18 cellular contexts compared by ENCODE assay signal in the genomic region with DNA sequence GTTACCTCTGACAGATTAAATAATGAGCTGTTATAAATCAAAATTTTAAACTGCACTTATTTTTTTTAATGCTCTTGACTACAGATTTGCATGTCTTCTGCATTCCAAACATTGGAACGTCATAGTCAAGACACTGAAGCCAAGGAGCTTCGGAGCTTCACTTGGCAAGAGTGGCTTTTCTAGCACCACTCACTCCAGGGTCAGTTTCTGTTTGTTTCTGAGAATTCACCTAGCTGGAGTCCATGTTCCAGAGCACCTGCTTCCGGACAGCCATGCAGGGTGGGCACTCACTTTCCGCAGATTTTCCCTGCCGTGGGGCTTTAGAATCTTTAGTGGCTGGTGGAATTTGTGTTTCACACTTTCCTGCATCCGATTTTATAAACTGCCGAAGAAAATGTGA.
"Had no signal": no experiment of that assay in that cellular context is flagged by ENCODE, and none has a peak within 500 bp of the region (broad histone marks: within the 10 kb centered on the region; RNA-seq: fewer than 3 reads in every experiment).

No MANE protein-coding gene starts in this region.

- H3K4me3 Mint-ChIP-seq: naive thymus-derived CD8-positive, alpha-beta T cell; stimulated activated effector memory CD8-positive, alpha-beta T cell treated with anti-CD3 and anti-CD28 coated beads, Interleukin-12 subunit alpha, Interleukin-12 subunit beta, amount 100 ng/mL, for 72 hours had no signal

- H3K4me1 Mint-ChIP-seq: naive thymus-derived CD8-positive, alpha-beta T cell; stimulated activated effector memory CD8-positive, alpha-beta T cell treated with anti-CD3 and anti-CD28 coated beads, Interleukin-12 subunit alpha, Interleukin-12 subunit beta, amount 100 ng/mL, for 72 hours had no signal

- H3K27me3 ChIP-seq: colonic mucosa, heart left ventricle, right atrium auricular region, testis, transverse colon had no signal

- H3K4me3 ChIP-seq: colonic mucosa, heart left ventricle, mucosa of descending colon, right atrium auricular region, smooth muscle cell, testis, transverse colon had no signal

- H3K4me1 ChIP-seq: colonic mucosa, testis had no signal

- ATAC-seq: heart left ventricle; left lobe of liver; mucosa of descending colon; naive thymus-derived CD8-positive, alpha-beta T cell; stimulated activated effector memory CD8-positive, alpha-beta T cell treated with anti-CD3 and anti-CD28 coated beads, Interleukin-12 subunit alpha, Interleukin-12 subunit beta, amount 100 ng/mL, for 72 hours; stimulated activated naive CD8-positive, alpha-beta T cell treated with anti-CD3 and anti-CD28 coated beads, Interleukin-15, Interleukin-2, amounts not matched to agents 100 U/mL and 50 U/mL, for 24 hours had no signal

- H3K9me3 ChIP-seq: colonic mucosa, heart left ventricle, mucosa of descending colon, right atrium auricular region, testis, transverse colon had no signal

- H3K36me3 Mint-ChIP-seq: naive thymus-derived CD8-positive, alpha-beta T cell; stimulated activated effector memory CD8-positive, alpha-beta T cell treated with anti-CD3 and anti-CD28 coated beads, Interleukin-12 subunit alpha, Interleukin-12 subunit beta, amount 100 ng/mL, for 72 hours had no signal

- H3K36me3 ChIP-seq: colonic mucosa, transverse colon had no signal

- H3K9me3 Mint-ChIP-seq: stimulated activated effector memory CD8-positive, alpha-beta T cell treated with anti-CD3 and anti-CD28 coated beads, Interleukin-12 subunit alpha, Interleukin-12 subunit beta, amount 100 ng/mL, for 72 hours had no signal

- H3K27ac ChIP-seq: colonic mucosa, heart left ventricle, right atrium auricular region, testis, transverse colon had no signal

- DNase-seq: colonic mucosa; dermis blood vessel endothelial cell; foreskin melanocyte; heart left ventricle; hippocampal formation; kidney glomerular epithelial cell; mammary epithelial cell; mucosa of descending colon; naive thymus-derived CD8-positive, alpha-beta T cell; stimulated activated CD4-positive, alpha-beta T cell treated with anti-CD3 and anti-CD28 coated beads, Interleukin-2, amount 100 ng/mL, for 48 hours; stimulated activated CD8-positive, alpha-beta memory T cell treated with anti-CD3 and anti-CD28 coated beads, Interleukin-4, amount 100 ng/mL, for 48 hours; stimulated activated naive CD8-positive, alpha-beta T cell treated with anti-CD3 and anti-CD28 coated beads, Interleukin-15, Interleukin-2, amounts not matched to agents 100 U/mL and 50 U/mL, for 24 hours; testis; transverse colon had no signal
